In the genomic region with DNA sequence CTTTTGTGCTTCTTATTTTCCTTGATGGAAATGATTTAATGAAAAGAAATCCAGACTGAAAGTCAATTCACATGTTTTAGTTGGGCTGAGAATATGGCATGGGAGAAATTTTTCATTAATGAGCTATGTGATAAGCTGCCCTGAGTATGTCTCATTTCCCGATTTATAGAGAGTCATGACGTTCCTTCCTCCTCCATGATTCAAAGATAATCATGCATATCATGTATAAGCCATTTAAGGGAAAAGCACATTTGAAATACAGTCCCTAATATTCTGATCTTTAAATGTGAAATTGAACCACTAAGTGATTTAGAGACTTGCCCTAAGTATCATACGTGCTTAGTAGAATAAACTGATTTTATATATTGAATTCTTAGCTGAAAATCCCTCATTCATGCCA, we compare ENCODE assay signal across 6 cellular contexts.
"Had no signal": no experiment of that assay in that cellular context is flagged by ENCODE, and none has a peak within 500 bp of the region (broad histone marks: within the 10 kb centered on the region; RNA-seq: fewer than 3 reads in every experiment).

No MANE protein-coding gene starts in this region.

- FAIRE-seq: HepG2, HTR-8/SVneo, K562 had no signal

- H3K27ac ChIP-seq: HL-60 had no signal

- DNase-seq: IMR-90, KBM-7 had no signal

- H3K4me3 ChIP-seq: K562 had no signal
